Comparison of ENCODE assay signal across 1 cellular context in the genomic region with DNA sequence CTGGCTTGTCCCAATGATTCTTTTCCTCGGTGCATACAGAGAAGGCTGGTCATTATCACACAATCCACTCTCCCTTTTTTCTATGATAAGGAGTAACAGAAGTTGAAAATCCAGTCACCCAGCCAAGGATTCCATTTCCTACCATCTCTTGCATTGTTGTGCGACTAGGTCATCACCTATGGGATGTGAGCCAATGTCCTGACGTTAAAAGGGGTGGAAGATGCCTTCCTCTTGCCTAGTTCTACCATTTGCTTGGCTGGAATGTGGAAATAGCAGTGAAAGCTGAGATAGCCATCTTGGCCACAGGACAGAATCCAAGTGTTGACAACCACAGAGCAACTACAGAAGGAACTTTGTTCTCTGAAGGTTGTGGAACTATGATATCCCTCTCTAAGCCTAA.
TF ChIP-seq lines count a peak whose summit lies in the region.

No MANE protein-coding gene starts in this region.

TF ChIP-seq in SK-N-SH treated with all-trans-retinoic acid at 6 μM for 48 hours, 23 proteins besides CTCF, POLR2A, EP300 and RAD21 (continued from another document):
- TF ChIP-seq, protein P1, sequence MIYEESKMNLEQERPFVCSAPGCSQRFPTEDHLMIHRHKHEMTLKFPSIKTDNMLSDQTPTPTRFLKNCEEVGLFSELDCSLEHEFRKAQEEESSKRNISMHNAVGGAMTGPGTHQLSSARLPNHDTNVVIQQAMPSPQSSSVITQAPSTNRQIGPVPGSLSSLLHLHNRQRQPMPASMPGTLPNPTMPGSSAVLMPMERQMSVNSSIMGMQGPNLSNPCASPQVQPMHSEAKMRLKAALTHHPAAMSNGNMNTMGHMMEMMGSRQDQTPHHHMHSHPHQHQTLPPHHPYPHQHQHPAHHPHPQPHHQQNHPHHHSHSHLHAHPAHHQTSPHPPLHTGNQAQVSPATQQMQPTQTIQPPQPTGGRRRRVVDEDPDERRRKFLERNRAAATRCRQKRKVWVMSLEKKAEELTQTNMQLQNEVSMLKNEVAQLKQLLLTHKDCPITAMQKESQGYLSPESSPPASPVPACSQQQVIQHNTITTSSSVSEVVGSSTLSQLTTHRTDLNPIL (CRISPR knock-in tag; IDR thresholded peaks at IDR 0.05; ENCODE audit: low read depth) = peak; percentile 61; the same call in 1 of the 2 replicates
- TF ChIP-seq TCF4 (CRISPR knock-in tag; IDR thresholded peaks at IDR 0.05; ENCODE audit: borderline replicate concordance) = no peak
- peak; percentile 89 for TF ChIP-seq ISL1 (CRISPR knock-in tag; IDR thresholded peaks at IDR 0.05)
